Comparison of ENCODE assay signal across 5 cellular contexts in genomic region chr11:11428714-11429113, GRCh38.
"Had no signal": no experiment of that assay in that cellular context is flagged by ENCODE, and none has a peak within 500 bp of the region (broad histone marks: within the 10 kb centered on the region; RNA-seq: fewer than 3 reads in every experiment).

No MANE protein-coding gene starts in this region.

- H3K36me3 Mint-ChIP-seq: IgD-negative memory B cell had no signal

- H3K9me3 Mint-ChIP-seq: GM23338, H9 had no signal

- DNase-seq: H9, HCEC 1CT had no signal

- H3K4me3 Mint-ChIP-seq: GM23338, H9, IgD-negative memory B cell had no signal

- H3K27ac Mint-ChIP-seq: GM23338, IgD-negative memory B cell had no signal

- ATAC-seq: GM23338, HepG2 had no signal

- H3K4me1 Mint-ChIP-seq: IgD-negative memory B cell had no signal
